Comparison of ENCODE assay signal across 3 cellular contexts in the genomic region with DNA sequence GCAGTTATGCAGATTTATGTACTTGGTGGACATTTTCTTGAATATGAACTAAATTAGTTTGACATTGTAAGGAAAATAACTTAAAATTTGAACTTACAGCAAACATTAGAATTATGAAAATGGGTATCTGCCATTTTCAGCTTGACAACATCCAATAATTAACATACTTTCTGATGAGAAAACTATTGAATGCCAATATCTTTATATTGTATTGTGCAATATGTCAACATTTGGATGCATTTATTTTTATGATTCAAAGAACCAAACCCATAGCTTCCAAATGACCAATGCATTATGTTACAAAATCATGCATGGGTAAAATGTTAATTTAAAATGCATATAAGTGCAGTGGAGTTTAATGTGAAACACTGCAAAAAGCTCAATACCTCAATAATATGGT.
A peak's percentile ranks its signal among the peaks of the same experiment; 100 is the strongest.
TF ChIP-seq lines count a peak whose summit lies in the region.

No MANE protein-coding gene starts in this region.

TF ChIP-seq in HepG2, 621 proteins besides CTCF, POLR2A, EP300 and RAD21:
- no peak for TF ChIP-seq ZNF350 (CRISPR knock-in tag; IDR thresholded peaks at IDR 0.05; ENCODE audit: borderline replicate concordance, low read depth)
- peak; percentile 14; the same call in 1 of the 2 replicates for TF ChIP-seq CEBPB (IDR thresholded peaks at IDR 0.05; ENCODE audit: borderline replicate concordance, low read depth, low read length)

TF ChIP-seq in IMR-90, 13 proteins besides CTCF, POLR2A, EP300 and RAD21:
- TF ChIP-seq NFE2L2 (IDR thresholded peaks at IDR 0.05; ENCODE audit: low read depth, low read length) (no peak), CHD1 (IDR thresholded peaks at IDR 0.05; ENCODE audit: low read depth, low read length) (no peak), FOS (IDR thresholded peaks at IDR 0.05; ENCODE audit: low read depth, low read length) (no peak), RCOR1 (IDR thresholded peaks at IDR 0.05; ENCODE audit: insufficient replicate concordance, low read length) (no peak), ELK1 (IDR thresholded peaks at IDR 0.05; ENCODE audit: borderline replicate concordance, low read depth, low read length) (no peak), CEBPB (IDR thresholded peaks at IDR 0.05; ENCODE audit: low read depth, low read length) (peak; percentile 54; the same call in 1 of the 2 replicates), BHLHE40 (IDR thresholded peaks at IDR 0.05; ENCODE audit: low read depth, low read length) (no peak), SMC3 (IDR thresholded peaks at IDR 0.05; ENCODE audit: low read depth, low read length) (no peak)
TF ChIP-seq in IMR-90: peak in this region for 1.

TF ChIP-seq in K562, 482 proteins besides CTCF, POLR2A, EP300 and RAD21:
- no peak for TF ChIP-seq MAX (CRISPR knock-in tag; IDR thresholded peaks at IDR 0.05)
- no peak for TF ChIP-seq BRF1 (IDR thresholded peaks at IDR 0.05; ENCODE audit: borderline replicate concordance, extremely low read depth, insufficient read length)
- TF ChIP-seq CEBPB (tag; IDR thresholded peaks at IDR 0.05), result peak; percentile 31; the same call in 1 of the 2 replicates
- TF ChIP-seq CEBPG (CRISPR knock-in tag; IDR thresholded peaks at IDR 0.05), result no peak
- TF ChIP-seq CEBPG (tag; conservative IDR thresholded peaks at IDR 0.05 in 1 of 2, IDR thresholded peaks at IDR 0.05 in 1 of 2), result peak in 1 of 2 experiments; percentile 52; a peak in 2 of 4 replicates
- TF ChIP-seq NR2C1 (IDR thresholded peaks at IDR 0.05), result no peak
- no peak for TF ChIP-seq NR2C1 (tag; IDR thresholded peaks at IDR 0.05)
- TF ChIP-seq ELF1 (tag; IDR thresholded peaks at IDR 0.05), result no peak
- TF ChIP-seq C11orf30 (IDR thresholded peaks at IDR 0.05; ENCODE audit: low read depth), result no peak
- TF ChIP-seq STAT5B (CRISPR knock-in tag; IDR thresholded peaks at IDR 0.05), result no peak
- TF ChIP-seq ATF6 (CRISPR knock-in tag; IDR thresholded peaks at IDR 0.05), result no peak
- no peak for TF ChIP-seq KLF10 (CRISPR knock-in tag; IDR thresholded peaks at IDR 0.05)
- TF ChIP-seq SAP30 (IDR thresholded peaks at IDR 0.05; ENCODE audit: borderline replicate concordance, insufficient read depth, low read depth, low read length, poor library complexity, severe bottlenecking), result no peak
- no peak for TF ChIP-seq STAT5A (IDR thresholded peaks at IDR 0.05; ENCODE audit: borderline replicate concordance, low read length)
- no peak for TF ChIP-seq ATF4 (CRISPR knock-in tag; IDR thresholded peaks at IDR 0.05)
- TF ChIP-seq KDM2B (CRISPR knock-in tag; IDR thresholded peaks at IDR 0.05), result no peak
